29 cellular contexts compared by ENCODE assay signal in the genomic region with DNA sequence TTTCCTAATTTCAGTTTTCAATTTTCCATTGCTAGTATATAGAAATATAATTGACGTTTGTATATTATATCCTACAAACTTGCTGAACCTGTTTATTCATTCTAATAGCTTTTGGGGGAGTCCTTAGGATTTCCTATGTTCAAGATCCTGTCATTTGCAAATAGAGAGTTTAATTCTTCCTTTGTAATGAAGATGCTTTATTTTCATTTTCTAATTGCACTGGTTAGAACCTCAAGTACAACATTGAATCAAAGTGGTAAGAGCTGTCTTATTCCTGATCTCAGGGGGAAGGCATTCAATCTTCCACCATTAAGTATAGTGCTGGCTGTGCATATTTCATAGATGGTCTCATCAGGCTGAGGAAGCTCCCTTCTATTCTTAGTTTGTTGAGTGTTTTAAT. TPM values are rescaled to one million over a fixed set of nuclear protein-coding genes. Genes with fewer than 3 reads are reported as not detected.
"Had no signal": no experiment of that assay in that cellular context is flagged by ENCODE, and none has a peak within 500 bp of the region (broad histone marks: within the 10 kb centered on the region; RNA-seq: fewer than 3 reads in every experiment).

No MANE protein-coding gene starts in this region.

- H3K4me2 ChIP-seq: KMS-11, SK-N-SH had no signal

- H3K27ac Mint-ChIP-seq: activated B cell treated with CpG ODN at 0.5 μM for 24 hours; activated CD4-positive, alpha-beta T cell treated with anti-CD3 and anti-CD28 coated beads, Interleukin-2, amount 10 ng/mL, durations not matched to agents 24 days and 14 days; activated CD8-positive, alpha-beta T cell treated with anti-CD3 and anti-CD28 coated beads, Interleukin-2, amount 10 ng/mL, durations not matched to agents 7 days and 5 days; activated naive CD4-positive, alpha-beta T cell treated with anti-CD3 and anti-CD28 coated beads for 36 hours; activated naive CD4-positive, alpha-beta T cell treated with anti-CD3 and anti-CD28 coated beads, Interleukin-2, amount 50 U/mL, for 72 hours; activated T-cell treated with anti-CD3 and anti-CD28 coated beads, Interleukin-2, amount 50 U/mL, for 24 hours; brain; T-helper 1 cell treated with Interleukin-12 subunit alpha and Interleukin-12 subunit beta and Interleukin-4 antibody, amounts not matched to agents 30 μg/mL and 1 μg/mL, for 36 hours; T-helper 2 cell treated with Interferon-gamma antibody and Interleukin-4, amounts not matched to agents 5 μg/mL and 100 μg/mL, for 36 hours had no signal

- H3K9me3 Mint-ChIP-seq: activated B cell treated with CpG ODN at 0.5 μM for 24 hours; activated CD4-positive, alpha-beta T cell treated with anti-CD3 and anti-CD28 coated beads, Interleukin-2, amount 10 ng/mL, durations not matched to agents 24 days and 14 days; activated naive CD4-positive, alpha-beta T cell treated with anti-CD3 and anti-CD28 coated beads for 36 hours; activated naive CD4-positive, alpha-beta T cell treated with anti-CD3 and anti-CD28 coated beads, Interleukin-2, amount 50 U/mL, for 72 hours; activated T-cell treated with anti-CD3 and anti-CD28 coated beads, Interleukin-2, amount 50 U/mL, for 24 hours; brain; T-helper 1 cell treated with Interleukin-12 subunit alpha and Interleukin-12 subunit beta and Interleukin-4 antibody, amounts not matched to agents 30 μg/mL and 1 μg/mL, for 36 hours; T-helper 2 cell treated with Interferon-gamma antibody and Interleukin-4, amounts not matched to agents 5 μg/mL and 100 μg/mL, for 36 hours had no signal

- H3K36me3 Mint-ChIP-seq: activated naive CD4-positive, alpha-beta T cell treated with anti-CD3 and anti-CD28 coated beads, Interleukin-2, amount 50 U/mL, for 72 hours; brain had no signal

- H3K27me3 ChIP-seq: adrenal gland, SJSA1 had no signal

- FAIRE-seq: bronchial epithelial cell had no signal

- H3K9me3 ChIP-seq: adrenal gland, SJSA1, SK-N-SH had no signal

- H3K36me3 ChIP-seq: adrenal gland, SJSA1 had no signal

- H3K4me1 ChIP-seq: adrenal gland, SJSA1 had no signal

- H3K27me3 Mint-ChIP-seq: activated B cell treated with CpG ODN at 0.5 μM for 24 hours had no signal

- H3K4me1 Mint-ChIP-seq: activated B cell treated with CpG ODN at 0.5 μM for 24 hours; activated CD4-positive, alpha-beta T cell treated with anti-CD3 and anti-CD28 coated beads, Interleukin-2, amount 10 ng/mL, durations not matched to agents 24 days and 14 days had no signal

- ATAC-seq: activated CD8-positive, alpha-beta T cell treated with anti-CD3 and anti-CD28 coated beads, Interleukin-2, amount 10 ng/mL, durations not matched to agents 7 days and 5 days; activated naive CD4-positive, alpha-beta T cell treated with anti-CD3 and anti-CD28 coated beads, Interleukin-2, amount 50 U/mL, for 72 hours; Panc1 had no signal

- H3K4me3 Mint-ChIP-seq: activated B cell treated with CpG ODN at 0.5 μM for 24 hours; activated CD4-positive, alpha-beta T cell treated with anti-CD3 and anti-CD28 coated beads, Interleukin-2, amount 10 ng/mL, durations not matched to agents 24 days and 14 days; activated CD8-positive, alpha-beta T cell treated with anti-CD3 and anti-CD28 coated beads, Interleukin-2, amount 10 ng/mL, durations not matched to agents 7 days and 5 days; activated naive CD4-positive, alpha-beta T cell treated with anti-CD3 and anti-CD28 coated beads for 36 hours; activated T-cell treated with anti-CD3 and anti-CD28 coated beads, Interleukin-2, amount 50 U/mL, for 24 hours; brain; T-helper 1 cell treated with Interleukin-12 subunit alpha and Interleukin-12 subunit beta and Interleukin-4 antibody, amounts not matched to agents 30 μg/mL and 1 μg/mL, for 36 hours; T-helper 2 cell treated with Interferon-gamma antibody and Interleukin-4, amounts not matched to agents 5 μg/mL and 100 μg/mL, for 36 hours had no signal

- H3K4me3 ChIP-seq: adrenal gland, SJSA1 had no signal

- DNase-seq: activated B cell treated with CpG ODN at 0.5 μM for 24 hours; activated CD4-positive, alpha-beta T cell treated with anti-CD3 and anti-CD28 coated beads for 1 hour; activated CD4-positive, alpha-beta T cell treated with anti-CD3 and anti-CD28 coated beads, Interleukin-2, amount 10 ng/mL, durations not matched to agents 24 days and 14 days; activated CD4-positive, alpha-beta T cell treated with anti-CD3 and anti-CD28 coated beads, Interleukin-2, amount 50 U/mL, for 48 hours; activated CD8-positive, alpha-beta T cell treated with anti-CD3 and anti-CD28 coated beads, Interleukin-2, amount 10 ng/mL, durations not matched to agents 7 days and 5 days; activated gamma-delta T cell treated with Interleukin-2 at 50 U/mL for 16 hours; activated naive CD4-positive, alpha-beta T cell treated with anti-CD3 and anti-CD28 coated beads for 36 hours; activated T-cell treated with anti-CD3 and anti-CD28 coated beads, Interleukin-2, amount 50 U/mL, for 24 hours; adrenal gland; caudate nucleus; MM.1S; MV-4-11; NCI-H1092; NCI-H1436 treated with DMSO at 0.1 percent for 48 hours; NCI-H1694 treated with DMSO at 0.1 percent for 48 hours; NCI-H2029; NCI-H345; NCI-H524 treated with DMSO at 0.1 percent for 48 hours; SHP77 treated with DMSO at 0.1 percent for 48 hours; SK-N-SH had no signal

- H3K27ac ChIP-seq: adrenal gland, KMS-11, SJSA1 had no signal

- H3K9ac ChIP-seq: KMS-11, SK-N-SH had no signal

RNA-seq across cellular contexts. Expression of a gene that starts 15.6 kb away (rescaled TPM):
- total RNA-seq: activated B cell treated with CpG ODN at 0.5 μM for 24 hours; activated CD4-positive, alpha-beta T cell treated with anti-CD3 and anti-CD28 coated beads, Interleukin-2, amount 10 ng/mL, durations not matched to agents 24 days and 14 days; activated CD8-positive, alpha-beta T cell treated with anti-CD3 and anti-CD28 coated beads, Interleukin-2, amount 10 ng/mL, durations not matched to agents 7 days and 5 days; activated naive CD4-positive, alpha-beta T cell treated with anti-CD3 and anti-CD28 coated beads for 36 hours; bronchial epithelial cell; NCI-H460; SJSA1 had no signal
